Comparison of ENCODE assay signal across 9 cellular contexts in genomic region chrX:78708171-78708570, GRCh38. TPM values are rescaled to one million over a fixed set of nuclear protein-coding genes. Genes with fewer than 3 reads are reported as not detected.
DNase-seq lines count a peak whose midpoint lies in the region; ATAC-seq and TF ChIP-seq lines count a peak whose summit lies in the region.
"Had no signal": no experiment of that assay in that cellular context is flagged by ENCODE, and none has a peak within 500 bp of the region (broad histone marks: within the 10 kb centered on the region; RNA-seq: fewer than 3 reads in every experiment).

No MANE protein-coding gene starts in this region.

- H3K4me2 ChIP-seq in MM.1S (ENCODE audit: low read depth, low read length) = no peak overlapping the region

- no peaks in the 10 kb centered on the region for H3K9me2 ChIP-seq in MM.1S (replicated peaks; ENCODE audit: insufficient read depth, low read length)

- no peak for ATAC-seq in GM18511 (IDR thresholded peaks at IDR 0.05; ENCODE audit: unreplicated experiment)

- H3K9ac ChIP-seq in MM.1S (ENCODE audit: low read length) = no peak overlapping the region

- H3K36me3 Mint-ChIP-seq in brain = no peaks in the 10 kb centered on the region
- H3K36me3 Mint-ChIP-seq: naive B cell had no signal

- no peak overlapping the region for H3K4me3 ChIP-seq in MM.1S (ENCODE audit: low read length)

- no peaks in the 10 kb centered on the region for H3K36me3 ChIP-seq in MM.1S (replicated peaks; ENCODE audit: insufficient read depth, low read length)

- no peak overlapping the region for H2AFZ ChIP-seq in MM.1S (ENCODE audit: low read length)

- TF ChIP-seq CTCF in MM.1S (IDR thresholded peaks at IDR 0.05; ENCODE audit: low read length) (peak; percentile 38), brain (conservative IDR thresholded peaks at IDR 0.05) (peak; percentile 31 to 39)

- H3K27ac ChIP-seq in MM.1S (ENCODE audit: low read length) = no peak overlapping the region

- peaks cover 10% of the 10 kb centered on the region for H3K4me1 Mint-ChIP-seq in brain

- no peak overlapping the region for H3K4me3 Mint-ChIP-seq in brain
- H3K4me3 Mint-ChIP-seq: naive B cell had no signal

- H3K27me3 ChIP-seq in MM.1S (replicated peaks; ENCODE audit: insufficient read depth, low read length) = no peaks in the 10 kb centered on the region

- H3K79me2 ChIP-seq in MM.1S (ENCODE audit: low read length) = no peaks in the 10 kb centered on the region

- no peaks in the 10 kb centered on the region for H4K20me1 ChIP-seq in MM.1S (ENCODE audit: insufficient read depth, low read length)

- H3F3A ChIP-seq in MM.1S (ENCODE audit: insufficient read depth, low read length) = no peaks in the 10 kb centered on the region

- DNase-seq in GM04504 (ENCODE audit: low read depth) = peak; percentile 16
- no peak for DNase-seq in MM.1S
- DNase-seq in myocyte (ENCODE audit: low read depth) = peak; percentile 43
- no peak for DNase-seq in foreskin melanocyte
- DNase-seq in cerebellum (ENCODE audit: low spot score) = no peak
- DNase-seq in NCI-H1105 (lab: John Stamatoyannopoulos, UW) = no peak
- DNase-seq: naive B cell had no signal

- no peaks in the 10 kb centered on the region for H3K27me3 Mint-ChIP-seq in brain
- H3K27me3 Mint-ChIP-seq: naive B cell had no signal

- peaks cover 3% of the 10 kb centered on the region; the same call in 1 of the 2 replicates for H3K4me1 ChIP-seq in MM.1S (ENCODE audit: low read length)

- H3K9me3 Mint-ChIP-seq in brain = no peaks in the 10 kb centered on the region

- peak overlapping the region in 2 of 5 experiments; percentile 19 to 43 for H3K27ac Mint-ChIP-seq in brain
- H3K27ac Mint-ChIP-seq: naive B cell had no signal

- H3K9me3 ChIP-seq in MM.1S (replicated peaks; ENCODE audit: insufficient read depth, low read length) = no peaks in the 10 kb centered on the region

RNA-seq across cellular contexts. Expression of gene LPAR4, which starts 39.3 kb away (rescaled TPM):
- polyA plus RNA-seq in brain (ENCODE audit: insufficient read depth, low read depth, low replicate concordance) = 0.12 TPM
- total RNA-seq in myocyte = 6.3 and 11.7 TPM in 2 replicates
- 0.73 TPM for polyA plus RNA-seq in myocyte (2012)
- total RNA-seq in cerebellum = 10.9 TPM

RNA-seq across cellular contexts. Expression of gene RTL3, which starts 49.0 kb away (rescaled TPM):
- polyA plus RNA-seq in brain (ENCODE audit: insufficient read depth, low read depth, low replicate concordance) = not detected
- total RNA-seq in myocyte (0.40 and 1.3 TPM in 2 replicates), cerebellum (not detected)
- 0.14 TPM for polyA plus RNA-seq in myocyte (2012)

Comparison
In these comparisons a context has a peak if more than half of its experiments do, and no peak if none do; other contexts are left out.
1. DNase-seq: peak in GM04504 (single experiment) and myocyte (single experiment); none in MM.1S (single experiment), foreskin melanocyte (single experiment), cerebellum (single experiment) and NCI-H1105 (single experiment).